9 cellular contexts compared by ENCODE assay signal in genomic region chr10:73648252-73648651, GRCh38. TPM values are rescaled to one million over a fixed set of nuclear protein-coding genes. Genes with fewer than 3 reads are reported as not detected.
DNase-seq lines count a peak whose midpoint lies in the region; ATAC-seq, FAIRE-seq and TF ChIP-seq lines count a peak whose summit lies in the region.
"Had no signal": no experiment of that assay in that cellular context is flagged by ENCODE, and none has a peak within 500 bp of the region (broad histone marks: within the 10 kb centered on the region; RNA-seq: fewer than 3 reads in every experiment).

No MANE protein-coding gene starts in this region.

- peak overlapping the region; percentile 0 for H3K27ac Mint-ChIP-seq in Caco-2 (ENCODE audit: unreplicated experiment)
- H3K27ac Mint-ChIP-seq in astrocyte (ENCODE audit: unreplicated experiment): no peak overlapping the region
- H3K27ac Mint-ChIP-seq in CD4-positive, alpha-beta memory T cell: no peak overlapping the region

- intact Hi-C loops in Caco-2 (cut with micrococcal nuclease; ENCODE audit: unreplicated experiment) (loop anchor here (10.0 kb wide), 1 partner anchor 233 kb away; the partner anchor contains the start of gene ANXA7), right cardiac atrium (cut with DNase I) (no loop called here)
- intact Hi-C loops in CD4-positive, alpha-beta memory T cell (cut with micrococcal nuclease): no loop called here

- no peak for FAIRE-seq in astrocyte (lab: Jason Lieb, UNC)

- H3K4me3 Mint-ChIP-seq in Caco-2 (ENCODE audit: unreplicated experiment): no peak overlapping the region
- H3K4me3 Mint-ChIP-seq in astrocyte (ENCODE audit: unreplicated experiment): no peak overlapping the region
- H3K4me3 Mint-ChIP-seq in CD4-positive, alpha-beta memory T cell: peak overlapping the region in 1 of 8 donors; percentile 61

- H3K4me3 ChIP-seq in Caco-2 (ENCODE audit: low read depth, low read length) (no peak overlapping the region), astrocyte (ENCODE audit: insufficient read depth, low read depth, low read length) (peak overlapping the region; percentile 48), right cardiac atrium (ENCODE audit: low read length) (peak overlapping the region; percentile 76), rectal smooth muscle tissue (ENCODE audit: low read length) (peak overlapping the region; percentile 88)
- no peak overlapping the region for H3K4me3 ChIP-seq in CD4-positive, alpha-beta memory T cell (ENCODE audit: low read length in 2 of 2)

- H3K27me3 Mint-ChIP-seq in Caco-2 (ENCODE audit: insufficient read depth, unreplicated experiment) (no peaks in the 10 kb centered on the region), astrocyte (ENCODE audit: low read depth, unreplicated experiment) (no peaks in the 10 kb centered on the region)
- H3K27me3 Mint-ChIP-seq in CD4-positive, alpha-beta memory T cell: peaks cover 10 to 15% of the 10 kb centered on the region in 2 donors

- H3K9me3 ChIP-seq in Caco-2 (no peaks in the 10 kb centered on the region), astrocyte (ENCODE audit: insufficient read depth, low read depth, low read length) (no peaks in the 10 kb centered on the region), right cardiac atrium (ENCODE audit: control insufficient read depth, low read length) (no peaks in the 10 kb centered on the region)
- no peaks in the 10 kb centered on the region for H3K9me3 ChIP-seq in CD4-positive, alpha-beta memory T cell (ENCODE audit: control insufficient read depth in 1 of 2, low read length in 2 of 2)

- CTCF ChIA-PET in Caco-2 (lab: Charles Lee): interaction anchor here (0.5 to 2.9 kb wide), 2 partner anchors 119 to 649 kb away, joined by 4 to 15 read pairs; no protein-coding TSS in a partner anchor
- CTCF ChIA-PET in CD4-positive, alpha-beta memory T cell (lab: Charles Lee; ENCODE audit: partially characterized antibody): interaction anchor here (0.6 to 12.2 kb wide), 2 partner anchors 116 to 136 kb away, joined by 4 to 312 read pairs; no protein-coding TSS in a partner anchor

- H3K9me3 Mint-ChIP-seq in Caco-2 (ENCODE audit: unreplicated experiment) (no peaks in the 10 kb centered on the region), astrocyte (ENCODE audit: unreplicated experiment) (no peaks in the 10 kb centered on the region)
- H3K9me3 Mint-ChIP-seq in CD4-positive, alpha-beta memory T cell: no peaks in the 10 kb centered on the region

- H3K79me2 ChIP-seq in astrocyte (ENCODE audit: insufficient read depth, low read length): no peaks in the 10 kb centered on the region

- H2AFZ ChIP-seq in astrocyte (ENCODE audit: low read depth, low read length): peak overlapping the region; percentile 85

- no TSS peak for BruUV-seq in Caco-2 (replicated peaks; lab: Mats Ljungman, UMichigan)

- H3K36me3 Mint-ChIP-seq in Caco-2 (ENCODE audit: insufficient read depth, unreplicated experiment) (peaks cover 4% of the 10 kb centered on the region), astrocyte (ENCODE audit: low read depth, unreplicated experiment) (no peaks in the 10 kb centered on the region)
- no peaks in the 10 kb centered on the region for H3K36me3 Mint-ChIP-seq in CD4-positive, alpha-beta memory T cell

- H3K27ac ChIP-seq in astrocyte (ENCODE audit: low read depth, low read length) (no peak overlapping the region), right cardiac atrium (ENCODE audit: low read length) (peak overlapping the region; percentile 91), rectal smooth muscle tissue (ENCODE audit: low read depth, low read length) (no peak overlapping the region)
- no peak overlapping the region for H3K27ac ChIP-seq in CD4-positive, alpha-beta memory T cell (ENCODE audit: low read depth, low read length)

- POLR2A ChIA-PET in Caco-2 (lab: Charles Lee): interaction anchor here (0.5 to 1.0 kb wide), 3 partner anchors 23 to 133 kb away, joined by 3 to 6 read pairs (median 4); partner anchors contain the start of gene CHCHD1
- POLR2A ChIA-PET in CD4-positive, alpha-beta memory T cell (lab: Charles Lee; ENCODE audit: partially characterized antibody): interaction anchor here (1.1 kb wide), 1 partner anchor 153 kb away, joined by 4 read pairs; no protein-coding TSS in a partner anchor

- ATAC-seq in right cardiac atrium (peak; percentile 1 to 4), HG02973 (IDR thresholded peaks at IDR 0.05; ENCODE audit: unreplicated experiment) (no peak)

- H3K27me3 ChIP-seq in Caco-2 (replicated peaks; ENCODE audit: control insufficient read depth, insufficient read depth, low read length) (no peaks in the 10 kb centered on the region), astrocyte (ENCODE audit: insufficient read depth, low read length) (no peaks in the 10 kb centered on the region), right cardiac atrium (ENCODE audit: control insufficient read depth, insufficient read depth) (no peaks in the 10 kb centered on the region), rectal smooth muscle tissue (ENCODE audit: control insufficient read depth, insufficient read depth, low read length) (no peaks in the 10 kb centered on the region)
- no peaks in the 10 kb centered on the region for H3K27me3 ChIP-seq in CD4-positive, alpha-beta memory T cell (ENCODE audit: insufficient read depth, low read length)

- peak overlapping the region; percentile 75 for H3K9ac ChIP-seq in astrocyte (ENCODE audit: low read length)
- H3K9ac ChIP-seq in rectal smooth muscle tissue (ENCODE audit: low read length): peak overlapping the region; percentile 59

- no peak for DNase-seq in Caco-2
- no peak for DNase-seq in astrocyte (ENCODE audit: low read depth)
- peak; percentile 43 to 78 (median 77) for DNase-seq in right cardiac atrium
- no peak for DNase-seq in NOMO-1 treated with DMSO at 0.1 percent for 48 hours (lab: John Stamatoyannopoulos, UW; ENCODE audit: unreplicated experiment)
- no peak for DNase-seq in activated effector memory CD4-positive, alpha-beta T cell treated with anti-CD3 and anti-CD28 coated beads, Interleukin-2, amount 50 U/mL, for 16 hours
- DNase-seq in CD4-positive, alpha-beta memory T cell: no peak
- DNase-seq: NCI-H446 had no signal

- no peaks in the 10 kb centered on the region for H4K20me1 ChIP-seq in astrocyte (ENCODE audit: insufficient read depth, low read length)

- H3K4me2 ChIP-seq in astrocyte (ENCODE audit: low read length): peak overlapping the region; percentile 88

- 34% methylated on average over 16 of the region's 16 CpGs for WGBS in right cardiac atrium

- H3K36me3 ChIP-seq in Caco-2 (ENCODE audit: control insufficient read depth, insufficient read depth, low read length) (no peaks in the 10 kb centered on the region), astrocyte (ENCODE audit: insufficient read depth, low read length) (no peaks in the 10 kb centered on the region), rectal smooth muscle tissue (ENCODE audit: control insufficient read depth, insufficient read depth, low read length) (no peaks in the 10 kb centered on the region)
- no peaks in the 10 kb centered on the region for H3K36me3 ChIP-seq in CD4-positive, alpha-beta memory T cell (ENCODE audit: insufficient read depth, low read length)

- TF ChIP-seq CTCF in Caco-2 (IDR thresholded peaks at IDR 0.05; ENCODE audit: insufficient read depth in 1 of 2, low read depth in 1 of 2, low read length in 1 of 2, severe bottlenecking in 1 of 2, unreplicated experiment in 1 of 2) (no peak), astrocyte (IDR thresholded peaks at IDR 0.05; ENCODE audit: insufficient read depth, low read depth, low read length) (no peak)

- peaks cover 41% of the 10 kb centered on the region for H3K4me1 ChIP-seq in Caco-2
- H3K4me1 ChIP-seq in astrocyte (ENCODE audit: insufficient read depth, low read length): peaks cover 33% of the 10 kb centered on the region
- peaks cover 4% of the 10 kb centered on the region for H3K4me1 ChIP-seq in right cardiac atrium (ENCODE audit: control insufficient read depth, insufficient read depth, low read length)
- H3K4me1 ChIP-seq in rectal smooth muscle tissue (ENCODE audit: control insufficient read depth, insufficient read depth, low read length): peaks cover 5% of the 10 kb centered on the region
- no peaks in the 10 kb centered on the region for H3K4me1 ChIP-seq in CD4-positive, alpha-beta memory T cell (ENCODE audit: insufficient read depth, low read length)

- H3K4me1 Mint-ChIP-seq in Caco-2 (ENCODE audit: low read depth, unreplicated experiment) (peaks cover 44% of the 10 kb centered on the region), astrocyte (ENCODE audit: low read depth, unreplicated experiment) (peaks cover 44% of the 10 kb centered on the region)
- H3K4me1 Mint-ChIP-seq in CD4-positive, alpha-beta memory T cell: peaks cover 6 to 8% (median 7%) of the 10 kb centered on the region in 4 donors

RNA-seq across cellular contexts. Expression of gene MYOZ1, which starts 7.0 kb away (rescaled TPM):
- total RNA-seq in Caco-2 (2022) (0.35 and 0.52 TPM in 2 replicates), astrocyte (2.2 TPM in 2 replicates), right cardiac atrium (100 to 1,000 TPM in 1 of 4 donors, 10 to 100 TPM in 3; 19.5 to 101 (median 52.3) TPM)
- polyA plus RNA-seq in right cardiac atrium: 72.6 TPM
- not detected for total RNA-seq in CD4-positive, alpha-beta memory T cell
- not detected for polyA plus RNA-seq in CD4-positive, alpha-beta memory T cell

RNA-seq across cellular contexts. Expression of gene SYNPO2L, which starts 7.6 kb away (rescaled TPM):
- total RNA-seq in Caco-2 (2022) (0.12 and 0.16 TPM in 2 replicates), astrocyte (1.0 and 1.2 TPM in 2 replicates), right cardiac atrium (100 to 1,000 TPM; 140 to 313 (median 206) TPM)
- 191 TPM for polyA plus RNA-seq in right cardiac atrium
- not detected for total RNA-seq in CD4-positive, alpha-beta memory T cell
- not detected for polyA plus RNA-seq in CD4-positive, alpha-beta memory T cell

RNA-seq across cellular contexts. Expression of gene AGAP5, which starts 49.7 kb away (rescaled TPM):
- total RNA-seq in Caco-2 (2022) (14.3 and 16.7 TPM in 2 replicates), astrocyte (3.4 and 5.1 TPM in 2 replicates), right cardiac atrium (1 to 10 TPM; 3.1 to 4.6 (median 3.7) TPM)
- 2.8 TPM for polyA plus RNA-seq in right cardiac atrium
- 10 to 100 TPM; 13.6 to 15.3 TPM for total RNA-seq in CD4-positive, alpha-beta memory T cell
- under 1 TPM in 1 of 2 donors, not detected in 1; 0.15 TPM for polyA plus RNA-seq in CD4-positive, alpha-beta memory T cell

RNA-seq across cellular contexts. Expression of gene USP54, which starts 57.1 kb away (rescaled TPM):
- total RNA-seq in Caco-2 (2022) (43.5 and 45.8 TPM in 2 replicates), astrocyte (70.4 and 85.9 TPM in 2 replicates), right cardiac atrium (10 to 100 TPM; 23.5 to 65.6 (median 24.0) TPM)
- polyA plus RNA-seq in right cardiac atrium: 7.5 TPM
- 1 to 10 TPM; 7.4 to 7.6 TPM for total RNA-seq in CD4-positive, alpha-beta memory T cell
- 1 to 10 TPM in 1 of 2 donors, under 1 TPM in 1; 0.04 to 1.4 TPM for polyA plus RNA-seq in CD4-positive, alpha-beta memory T cell

Comparison
In these comparisons a context has a peak if more than half of its experiments do, and no peak if none do; other contexts are left out.
1. DNase-seq: peak in right cardiac atrium (3 of 3); none in Caco-2 (0 of 2), astrocyte (single experiment), NOMO-1 treated with DMSO at 0.1 percent for 48 hours (single experiment), activated effector memory CD4-positive, alpha-beta T cell treated with anti-CD3 and anti-CD28 coated beads, Interleukin-2, amount 50 U/mL, for 16 hours (single experiment) and CD4-positive, alpha-beta memory T cell (0 of 5).
2. H3K4me3 ChIP-seq: peak in astrocyte (single experiment), right cardiac atrium (single experiment) and rectal smooth muscle tissue (single experiment); none in Caco-2 (single experiment) and CD4-positive, alpha-beta memory T cell (0 of 2).
3. RNA of gene SYNPO2L, which starts 7.6 kb away (total RNA-seq): 140 to 313 TPM in right cardiac atrium; 1.0 to 1.2 TPM in astrocyte, 0.12 to 0.16 TPM in Caco-2 and not detected in CD4-positive, alpha-beta memory T cell; every median in the first group is over 10 times any median in the second.